Comparison of ENCODE assay signal across 13 cellular contexts in the genomic region with DNA sequence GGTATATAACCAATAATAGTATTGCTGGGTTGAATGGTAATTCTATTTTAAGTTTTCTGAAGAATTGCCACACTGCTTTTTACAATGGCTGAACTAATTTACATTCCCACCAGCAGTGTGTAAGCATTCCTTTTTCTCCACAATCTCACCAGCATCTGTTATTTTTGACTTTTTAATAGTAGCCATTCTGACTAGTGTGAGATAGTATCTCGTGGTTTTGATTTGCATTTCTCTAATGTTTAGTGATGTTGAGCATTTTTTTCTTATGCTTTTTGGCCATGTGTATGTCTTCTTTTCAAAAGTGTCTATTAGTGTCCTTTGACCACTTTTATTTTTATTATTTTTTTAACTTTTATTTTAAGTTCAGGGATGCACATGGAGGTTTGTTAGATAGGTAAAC.
"Had no signal": no experiment of that assay in that cellular context is flagged by ENCODE, and none has a peak within 500 bp of the region (broad histone marks: within the 10 kb centered on the region; RNA-seq: fewer than 3 reads in every experiment).

No MANE protein-coding gene starts in this region.

- H3K27me3 ChIP-seq: neutrophil, transverse colon had no signal

- H3K27ac ChIP-seq: neutrophil, transverse colon had no signal

- H3K4me1 Mint-ChIP-seq: immature natural killer cell; naive thymus-derived CD8-positive, alpha-beta T cell; stimulated activated effector memory CD8-positive, alpha-beta T cell treated with anti-CD3 and anti-CD28 coated beads, Interleukin-12 subunit alpha, Interleukin-12 subunit beta, amount 100 ng/mL, for 72 hours had no signal

- H3K27me3 Mint-ChIP-seq: naive thymus-derived CD8-positive, alpha-beta T cell had no signal

- H3K36me3 ChIP-seq: neutrophil, transverse colon had no signal

- H3K4me1 ChIP-seq: transverse colon had no signal

- H3K27ac Mint-ChIP-seq: activated CD8-positive, alpha-beta T cell treated with anti-CD3 and anti-CD28 coated beads, Interleukin-2, amount 10 ng/mL, durations not matched to agents 7 days and 5 days; immature natural killer cell; naive thymus-derived CD8-positive, alpha-beta T cell; stimulated activated effector memory CD8-positive, alpha-beta T cell treated with anti-CD3 and anti-CD28 coated beads, Interleukin-12 subunit alpha, Interleukin-12 subunit beta, amount 100 ng/mL, for 72 hours had no signal

- H3K9me3 ChIP-seq: neutrophil, transverse colon had no signal

- H3K36me3 Mint-ChIP-seq: stimulated activated effector memory CD8-positive, alpha-beta T cell treated with anti-CD3 and anti-CD28 coated beads, Interleukin-12 subunit alpha, Interleukin-12 subunit beta, amount 100 ng/mL, for 72 hours had no signal

- ATAC-seq: activated CD8-positive, alpha-beta T cell treated with anti-CD3 and anti-CD28 coated beads, Interleukin-2, amount 10 ng/mL, durations not matched to agents 7 days and 5 days; left colon; naive thymus-derived CD8-positive, alpha-beta T cell; stimulated activated effector memory CD8-positive, alpha-beta T cell treated with anti-CD3 and anti-CD28 coated beads, Interleukin-12 subunit alpha, Interleukin-12 subunit beta, amount 100 ng/mL, for 72 hours had no signal

- H3K4me3 ChIP-seq: lung, transverse colon had no signal

- H3K4me3 Mint-ChIP-seq: activated CD8-positive, alpha-beta T cell treated with anti-CD3 and anti-CD28 coated beads, Interleukin-2, amount 10 ng/mL, durations not matched to agents 7 days and 5 days; immature natural killer cell; naive thymus-derived CD8-positive, alpha-beta T cell; stimulated activated effector memory CD8-positive, alpha-beta T cell treated with anti-CD3 and anti-CD28 coated beads, Interleukin-12 subunit alpha, Interleukin-12 subunit beta, amount 100 ng/mL, for 72 hours had no signal

- DNase-seq: activated CD4-positive, alpha-beta T cell treated with anti-CD3 and anti-CD28 coated beads for 4 hours; activated CD8-positive, alpha-beta T cell treated with anti-CD3 and anti-CD28 coated beads, Interleukin-2, amount 10 ng/mL, durations not matched to agents 7 days and 5 days; activated naive CD4-positive, alpha-beta T cell treated with Interleukin-2 at 50 U/mL for 16 hours; glutamatergic neuron; immature natural killer cell; left colon; naive thymus-derived CD8-positive, alpha-beta T cell; posterior cingulate gyrus; small intestine; transverse colon had no signal
